Comparison of ENCODE assay signal across 8 cellular contexts in genomic region chr5:172293054-172293744, GRCh38. TPM values are rescaled to one million over a fixed set of nuclear protein-coding genes. Genes with fewer than 3 reads are reported as not detected.
A peak's percentile ranks its signal among the peaks of the same experiment; 100 is the strongest.
DNase-seq lines count a peak whose midpoint lies in the region; ATAC-seq and TF ChIP-seq lines count a peak whose summit lies in the region.

No MANE protein-coding gene starts in this region.

- TF ChIP-seq POLR2A in HCT116 (IDR thresholded peaks at IDR 0.05; ENCODE audit: borderline replicate concordance, extremely low read depth, insufficient read depth, insufficient read length) = no peak

- H3K9ac ChIP-seq in HCT116 (ENCODE audit: low read length) = no peak overlapping the region

- H3K27ac Mint-ChIP-seq in activated naive CD4-positive, alpha-beta T cell treated with anti-CD3 and anti-CD28 coated beads, Interleukin-2, amount 50 U/mL, for 24 hours = peak overlapping the region; percentile 17

- POLR2A ChIA-PET in HCT116 (lab: Charles Lee) = interaction anchor here (0.7 to 1.1 kb wide), 2 partner anchors 10 to 11 kb away, joined by 3 to 6 read pairs; partner anchors contain the start of gene UBTD2

- no peaks in the 10 kb centered on the region for H3K36me3 ChIP-seq in HCT116 (ENCODE audit: control insufficient read depth in 1 of 2, insufficient read depth in 2 of 2, low read length in 2 of 2)

- RAD21 ChIA-PET in HCT116 (lab: Charles Lee; ENCODE audit: low non-redundant PET in 1 of 2, low total read pairs in 2 of 2, uncharacterized antibody in 2 of 2, unreplicated experiment in 2 of 2) = interaction anchor here in 1 of 2 experiments (0.6 to 1.1 kb wide), 2 partner anchors 186 to 191 kb away, joined by 3 to 4 read pairs; no protein-coding TSS in a partner anchor

- TF ChIP-seq RAD21 in HCT116 (IDR thresholded peaks at IDR 0.05; ENCODE audit: low read depth) = peak; percentile 96

- DNase-seq in HCT116 (ENCODE audit: low read depth, low spot score) (peak; percentile 63), NAMALWA (ENCODE audit: low spot score) (peak; percentile 87), Right ventricle myocardium superior (peak; percentile 66), retina (peak; percentile 79), cortex of kidney (lab: John Stamatoyannopoulos, UW) (no peak)

- H3K4me2 ChIP-seq in HCT116 (ENCODE audit: low read length) = peak overlapping the region; percentile 27

- no peaks in the 10 kb centered on the region for H3K79me2 ChIP-seq in HCT116 (ENCODE audit: insufficient read depth, low read length)

- intact Hi-C loops in HCT116 (cut with micrococcal nuclease) (loop anchor here (1.0 to 10.0 kb wide), 3 partner anchors 186 to 381 kb away; partner anchors contain the start of gene FBXW11), Right ventricle myocardium superior (cut with DNase I) (loop anchor here (2.0 kb wide), 1 partner anchor 186 kb away; no protein-coding TSS in a partner anchor)

- H3K9me2 ChIP-seq in HCT116 (ENCODE audit: insufficient read depth) = no peaks in the 10 kb centered on the region

- no peak overlapping the region for H3K27ac ChIP-seq in HCT116 (ENCODE audit: low read depth, low read length)

- CTCF ChIA-PET in HCT116 (lab: Charles Lee) = interaction anchor here (0.6 to 3.4 kb wide), 12 partner anchors 8 to 385 kb away, joined by 3 to 19 read pairs (median 4); partner anchors contain the start of genes FBXW11 and UBTD2

- H3K4me3 ChIP-seq in HCT116 (replicated peaks in 1 of 2; ENCODE audit: low read depth in 1 of 2, low read length in 2 of 2) = no peak overlapping the region

- ATAC-seq in HCT116 = peak; percentile 97
- peak; percentile 99 for ATAC-seq in SK-N-SH treated with all-trans-retinoic acid at 6 μM for 48 hours
- peak; percentile 99 for ATAC-seq in Right ventricle myocardium superior (ENCODE audit: poor library complexity)

- H3K27me3 Mint-ChIP-seq in activated naive CD4-positive, alpha-beta T cell treated with anti-CD3 and anti-CD28 coated beads, Interleukin-2, amount 50 U/mL, for 24 hours = peaks cover 2% of the 10 kb centered on the region

- H3K4me1 ChIP-seq in HCT116 (ENCODE audit: control insufficient read depth in 1 of 2, insufficient read depth in 2 of 2, low read length in 2 of 2) = peaks cover 4 to 5% of the 10 kb centered on the region in 2 experiments; a peak in 2 of 4 replicates

- TF ChIP-seq CTCF in GM12801 (IDR thresholded peaks at IDR 0.05; ENCODE audit: extremely low read depth, insufficient read length) = peak; percentile 75
- peak; percentile 84 to 92 (median 92) for TF ChIP-seq CTCF in HCT116 (IDR thresholded peaks at IDR 0.05 in 2 of 3, conservative IDR thresholded peaks at IDR 0.05 in 1 of 3; ENCODE audit: borderline replicate concordance in 1 of 3, insufficient read depth in 1 of 3, low read depth in 2 of 3, low read length in 2 of 3)

- H3K9me3 Mint-ChIP-seq in activated naive CD4-positive, alpha-beta T cell treated with anti-CD3 and anti-CD28 coated beads, Interleukin-2, amount 50 U/mL, for 24 hours = no peaks in the 10 kb centered on the region

- peak overlapping the region; percentile 79 for H2AFZ ChIP-seq in HCT116 (ENCODE audit: low read depth, low read length, poor library complexity, severe bottlenecking)

- no peaks in the 10 kb centered on the region for H3K9me3 ChIP-seq in HCT116 (ENCODE audit: control insufficient read depth in 1 of 2, insufficient read depth in 1 of 2, low read depth in 1 of 2, low read length in 2 of 2)

- BruUV-seq in HCT116 (replicated peaks; lab: Mats Ljungman, UMichigan) = no TSS peak

- H4K20me1 ChIP-seq in HCT116 (ENCODE audit: insufficient read depth) = no peaks in the 10 kb centered on the region

- H3K36me3 Mint-ChIP-seq in activated naive CD4-positive, alpha-beta T cell treated with anti-CD3 and anti-CD28 coated beads, Interleukin-2, amount 50 U/mL, for 24 hours = no peaks in the 10 kb centered on the region

- H3K4me1 Mint-ChIP-seq in activated naive CD4-positive, alpha-beta T cell treated with anti-CD3 and anti-CD28 coated beads, Interleukin-2, amount 50 U/mL, for 24 hours = peaks cover 3% of the 10 kb centered on the region

- no peaks in the 10 kb centered on the region for H3K27me3 ChIP-seq in HCT116 (ENCODE audit: insufficient read depth, low read length)

- no peak overlapping the region for H3K4me3 Mint-ChIP-seq in activated naive CD4-positive, alpha-beta T cell treated with anti-CD3 and anti-CD28 coated beads, Interleukin-2, amount 50 U/mL, for 24 hours

TF ChIP-seq in HCT116, 20 proteins besides CTCF, POLR2A, EP300 and RAD21 (continues in another document):
- no peak for TF ChIP-seq JUND (IDR thresholded peaks at IDR 0.05)
- no peak for TF ChIP-seq ATF3 (IDR thresholded peaks at IDR 0.05)
- no peak for TF ChIP-seq EGR1 (IDR thresholded peaks at IDR 0.05; ENCODE audit: low read depth)
- no peak for TF ChIP-seq EZH2 (IDR thresholded peaks at IDR 0.05)
- TF ChIP-seq SRF (IDR thresholded peaks at IDR 0.05; ENCODE audit: low read depth) = no peak
- no peak for TF ChIP-seq ELF1 (IDR thresholded peaks at IDR 0.05; ENCODE audit: borderline replicate concordance, low read depth)
- TF ChIP-seq REST (IDR thresholded peaks at IDR 0.05; ENCODE audit: low read depth) = no peak
- no peak for TF ChIP-seq ZNF274 (IDR thresholded peaks at IDR 0.05; ENCODE audit: low read depth, low read length)

TF ChIP-seq in SK-N-SH treated with all-trans-retinoic acid at 6 μM for 48 hours, 23 proteins besides CTCF, POLR2A, EP300 and RAD21 (continues in another document):
- TF ChIP-seq ARNTL (CRISPR knock-in tag; IDR thresholded peaks at IDR 0.05; ENCODE audit: borderline replicate concordance, low read depth) (no peak), ESRRG (CRISPR knock-in tag; IDR thresholded peaks at IDR 0.05) (no peak), ZFP30 (CRISPR knock-in tag; IDR thresholded peaks at IDR 0.05) (no peak), SNAI2 (CRISPR knock-in tag; IDR thresholded peaks at IDR 0.05) (no peak), ZNF8 (CRISPR knock-in tag; IDR thresholded peaks at IDR 0.05) (no peak), CREB5 (CRISPR knock-in tag; IDR thresholded peaks at IDR 0.05; ENCODE audit: low read depth) (no peak), PPARA (CRISPR knock-in tag; IDR thresholded peaks at IDR 0.05; ENCODE audit: borderline replicate concordance) (no peak), ZFP3 (CRISPR knock-in tag; IDR thresholded peaks at IDR 0.05) (no peak), OSR1 (CRISPR knock-in tag; IDR thresholded peaks at IDR 0.05) (no peak), RARB (CRISPR knock-in tag; IDR thresholded peaks at IDR 0.05) (no peak), ISL1 (CRISPR knock-in tag; IDR thresholded peaks at IDR 0.05) (no peak), PATZ1 (CRISPR knock-in tag; IDR thresholded peaks at IDR 0.05; ENCODE audit: borderline replicate concordance) (no peak), POU6F1 (CRISPR knock-in tag; IDR thresholded peaks at IDR 0.05; ENCODE audit: borderline replicate concordance, low read depth) (no peak), CSDC2 (CRISPR knock-in tag; IDR thresholded peaks at IDR 0.05) (no peak)

RNA-seq across cellular contexts. Expression of gene UBTD2, which starts 9.6 kb away (rescaled TPM):
- total RNA-seq in HCT116 (2021; ENCODE audit: unreplicated experiment) (15.9 TPM), Right ventricle myocardium superior (8.6 TPM)
- polyA plus RNA-seq in HCT116 (2012) = 6.6 and 9.7 TPM in 2 replicates
